Comparison of ENCODE assay signal across 22 cellular contexts in the genomic region with DNA sequence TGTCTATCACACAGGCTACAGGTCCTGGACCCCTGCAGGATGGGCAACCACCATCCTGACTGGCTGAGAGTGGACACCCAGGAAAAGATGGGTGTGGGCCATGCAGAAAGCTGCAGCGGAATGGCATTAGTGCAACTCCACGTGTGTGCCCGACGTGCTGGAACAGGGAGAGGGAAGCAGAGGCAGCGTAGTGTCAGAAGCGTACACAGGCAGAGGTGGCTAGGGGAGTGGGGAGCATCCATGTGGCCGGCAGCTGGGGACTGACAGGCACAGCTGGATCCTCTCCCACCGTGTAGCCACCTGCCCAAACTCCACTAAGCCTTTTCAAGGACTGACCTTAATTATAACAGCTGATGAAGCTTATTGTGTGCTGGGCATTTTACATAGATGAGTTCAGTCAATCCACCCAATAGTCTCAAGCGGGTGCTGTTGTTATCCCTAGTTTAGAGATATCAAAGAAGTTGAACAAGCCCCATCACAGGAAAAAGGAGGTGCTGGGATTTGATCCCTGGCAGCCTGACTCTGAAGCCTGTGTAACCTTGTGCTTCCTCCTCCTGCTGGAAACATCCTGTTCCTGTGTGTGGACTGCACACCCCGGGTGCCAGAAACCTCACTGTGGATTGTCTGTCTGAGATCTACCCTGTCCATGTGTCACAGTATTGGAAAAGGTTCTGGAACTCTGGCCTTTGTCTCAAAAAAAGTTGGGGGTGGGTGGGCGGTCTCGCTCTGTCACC.
DNase-seq lines count a peak whose midpoint lies in the region; TF ChIP-seq lines count a peak whose summit lies in the region.
"Had no signal": no experiment of that assay in that cellular context is flagged by ENCODE, and none has a peak within 500 bp of the region (broad histone marks: within the 10 kb centered on the region; RNA-seq: fewer than 3 reads in every experiment).

No MANE protein-coding gene starts in this region.

- H3K36me3 ChIP-seq in endodermal cell (ENCODE audit: control insufficient read depth, insufficient read depth, low read length) (no peaks in the 10 kb centered on the region), trophoblast cell (ENCODE audit: control insufficient read depth in 1 of 2, insufficient read depth in 2 of 2, low read length in 2 of 2) (no peaks in the 10 kb centered on the region)
- H3K36me3 ChIP-seq: BE2C, brain microvascular endothelial cell, HAP-1, upper lobe of right lung had no signal

- H3K4me1 ChIP-seq in endodermal cell (ENCODE audit: control insufficient read depth, insufficient read depth, low read length) (peaks cover 2% of the 10 kb centered on the region), trophoblast cell (ENCODE audit: control insufficient read depth in 1 of 2, insufficient read depth in 2 of 2, low read length in 2 of 2) (peaks cover 3 to 6% of the 10 kb centered on the region in 2 experiments)
- H3K4me1 ChIP-seq: upper lobe of right lung had no signal

- H3K27ac ChIP-seq in endodermal cell (ENCODE audit: low read depth, low read length) (no peak overlapping the region), trophoblast cell (ENCODE audit: low read depth, low read length) (no peak overlapping the region)
- H3K27ac ChIP-seq: brain microvascular endothelial cell, SK-N-MC, upper lobe of right lung had no signal

- peaks cover 36% of the 10 kb centered on the region for H3K4me1 Mint-ChIP-seq in endodermal cell
- H3K4me1 Mint-ChIP-seq: activated B cell treated with CpG ODN at 0.5 μM for 24 hours had no signal

- H3K9me3 ChIP-seq in endodermal cell (ENCODE audit: control insufficient read depth, low read length): no peaks in the 10 kb centered on the region
- peaks cover 1% of the 10 kb centered on the region for H3K9me3 ChIP-seq in trophoblast cell (ENCODE audit: insufficient read depth, low read depth, low read length)
- H3K9me3 ChIP-seq: BE2C, HAP-1, upper lobe of right lung had no signal

- DNase-seq in NCI-H345 treated with DMSO at 0.1 percent for 48 hours (lab: John Stamatoyannopoulos, UW; ENCODE audit: unreplicated experiment) (peak; percentile 6), NCI-H345 (lab: John Stamatoyannopoulos, UW) (no peak), NCI-H524 treated with DMSO at 0.1 percent for 48 hours (lab: John Stamatoyannopoulos, UW) (peak; percentile 88), endodermal cell (peak; percentile 33), trophoblast cell (no peak), foreskin melanocyte (no peak), NCI-H187 treated with DMSO at 0.1 percent for 48 hours (lab: John Stamatoyannopoulos, UW) (no peak)
- no peak for DNase-seq in activated CD8-positive, alpha-beta memory T cell treated with anti-CD3 and anti-CD28 coated beads for 24 hours
- DNase-seq: activated B cell treated with CpG ODN at 0.5 μM for 24 hours; activated CD4-positive, alpha-beta T cell treated with anti-CD3 and anti-CD28 coated beads, Interleukin-2, amount 50 U/mL, for 48 hours; activated effector memory CD4-positive, alpha-beta T cell treated with anti-CD3 and anti-CD28 coated beads, Interleukin-2, amount 50 U/mL, for 16 hours; BE2C; brain microvascular endothelial cell; GDM1; kidney; MM.1S; NCI-H1436 treated with DMSO at 0.1 percent for 48 hours; stimulated activated CD4-positive, alpha-beta T cell treated with anti-CD3 and anti-CD28 coated beads, Interleukin-15, amount 100 ng/mL, for 24 hours; T-helper 9 cell; upper lobe of right lung had no signal

- H3K79me1 ChIP-seq in trophoblast cell (ENCODE audit: low read length): no peaks in the 10 kb centered on the region

- no peak overlapping the region for H3K4ac ChIP-seq in trophoblast cell (ENCODE audit: low read depth, low read length)

- no peak for TF ChIP-seq CTCF in endodermal cell (conservative IDR thresholded peaks at IDR 0.05)

- peak overlapping the region; percentile 5 for H3K14ac ChIP-seq in trophoblast cell (ENCODE audit: low read length)

- no peak overlapping the region for H2BK5ac ChIP-seq in trophoblast cell (ENCODE audit: low read depth, low read length, poor library complexity)

- H3K4me3 ChIP-seq in endodermal cell (ENCODE audit: low read length): no peak overlapping the region
- no peak overlapping the region for H3K4me3 ChIP-seq in trophoblast cell (ENCODE audit: low read depth, low read length)
- H3K4me3 ChIP-seq: HAP-1, SK-N-MC, upper lobe of right lung had no signal

- no peaks in the 10 kb centered on the region for H3K27me3 Mint-ChIP-seq in endodermal cell (ENCODE audit: insufficient read depth)
- H3K27me3 Mint-ChIP-seq: activated B cell treated with CpG ODN at 0.5 μM for 24 hours had no signal

- H2AK5ac ChIP-seq in trophoblast cell (ENCODE audit: low read length): peak overlapping the region; percentile 56

- no peak overlapping the region for H2BK12ac ChIP-seq in trophoblast cell (ENCODE audit: low read length)

- WGBS in endodermal cell (ENCODE audit: insufficient coverage in 1 of 2, insufficient read length in 1 of 2), 2 experiments: 84 to 85% methylated on average over 5 to 12 of the region's 12 CpGs
- WGBS in trophoblast cell (ENCODE audit: extremely low coverage, insufficient coverage, insufficient read length): no CpG with 5 or more reads among the region's 12 CpGs

- H3K4me2 ChIP-seq in trophoblast cell (ENCODE audit: low read length): no peak overlapping the region

- no peak overlapping the region for H4K12ac ChIP-seq in trophoblast cell (ENCODE audit: low read depth, low read length)

- no peaks in the 10 kb centered on the region for H3K27me3 ChIP-seq in endodermal cell (ENCODE audit: control insufficient read depth, insufficient read depth, low read length, poor library complexity, severe bottlenecking)
- no peaks in the 10 kb centered on the region for H3K27me3 ChIP-seq in trophoblast cell (ENCODE audit: insufficient read depth, low read length)
- H3K27me3 ChIP-seq: BE2C, brain microvascular endothelial cell, upper lobe of right lung had no signal

- H3K9ac ChIP-seq in endodermal cell (ENCODE audit: extremely low read depth, low read length, poor library complexity, severe bottlenecking): no peak overlapping the region
- no peak overlapping the region for H3K9ac ChIP-seq in trophoblast cell (ENCODE audit: low read length)

- H3K23ac ChIP-seq in trophoblast cell (ENCODE audit: low read length): no peak overlapping the region

- no peaks in the 10 kb centered on the region for H3K79me2 ChIP-seq in trophoblast cell (ENCODE audit: control insufficient read depth, insufficient read depth, low read length, poor library complexity)

- H3K36me3 Mint-ChIP-seq in endodermal cell (ENCODE audit: low read depth): no peaks in the 10 kb centered on the region

- H2AFZ ChIP-seq in trophoblast cell (ENCODE audit: insufficient read depth, low read length, poor library complexity): no peak overlapping the region

- peak overlapping the region; percentile 27 for H4K91ac ChIP-seq in trophoblast cell (ENCODE audit: low read depth, low read length)

- no peaks in the 10 kb centered on the region for H3K9me3 Mint-ChIP-seq in endodermal cell
- H3K9me3 Mint-ChIP-seq: activated B cell treated with CpG ODN at 0.5 μM for 24 hours had no signal

- peak overlapping the region; percentile 44 for H3K18ac ChIP-seq in trophoblast cell (ENCODE audit: low read length)

- no peak overlapping the region for H3K4me3 Mint-ChIP-seq in endodermal cell
- H3K4me3 Mint-ChIP-seq: activated B cell treated with CpG ODN at 0.5 μM for 24 hours had no signal

- H2BK120ac ChIP-seq in trophoblast cell (ENCODE audit: insufficient read depth, low read length, poor library complexity): peak overlapping the region; percentile 46

- H3K27ac Mint-ChIP-seq in endodermal cell: no peak overlapping the region
- H3K27ac Mint-ChIP-seq: activated B cell treated with CpG ODN at 0.5 μM for 24 hours had no signal

- no peak overlapping the region for H4K8ac ChIP-seq in trophoblast cell (ENCODE audit: low read depth, low read length)

Comparison
In these comparisons a context has a peak if more than half of its experiments do, and no peak if none do; other contexts are left out.
1. DNase-seq: peak in NCI-H345 treated with DMSO at 0.1 percent for 48 hours (single experiment), NCI-H524 treated with DMSO at 0.1 percent for 48 hours (single experiment) and endodermal cell (single experiment); none in NCI-H345 (single experiment), trophoblast cell (0 of 2), foreskin melanocyte (single experiment), activated CD8-positive, alpha-beta memory T cell treated with anti-CD3 and anti-CD28 coated beads for 24 hours (single experiment) and NCI-H187 treated with DMSO at 0.1 percent for 48 hours (single experiment).